9 cellular contexts compared by ENCODE assay signal in the genomic region with DNA sequence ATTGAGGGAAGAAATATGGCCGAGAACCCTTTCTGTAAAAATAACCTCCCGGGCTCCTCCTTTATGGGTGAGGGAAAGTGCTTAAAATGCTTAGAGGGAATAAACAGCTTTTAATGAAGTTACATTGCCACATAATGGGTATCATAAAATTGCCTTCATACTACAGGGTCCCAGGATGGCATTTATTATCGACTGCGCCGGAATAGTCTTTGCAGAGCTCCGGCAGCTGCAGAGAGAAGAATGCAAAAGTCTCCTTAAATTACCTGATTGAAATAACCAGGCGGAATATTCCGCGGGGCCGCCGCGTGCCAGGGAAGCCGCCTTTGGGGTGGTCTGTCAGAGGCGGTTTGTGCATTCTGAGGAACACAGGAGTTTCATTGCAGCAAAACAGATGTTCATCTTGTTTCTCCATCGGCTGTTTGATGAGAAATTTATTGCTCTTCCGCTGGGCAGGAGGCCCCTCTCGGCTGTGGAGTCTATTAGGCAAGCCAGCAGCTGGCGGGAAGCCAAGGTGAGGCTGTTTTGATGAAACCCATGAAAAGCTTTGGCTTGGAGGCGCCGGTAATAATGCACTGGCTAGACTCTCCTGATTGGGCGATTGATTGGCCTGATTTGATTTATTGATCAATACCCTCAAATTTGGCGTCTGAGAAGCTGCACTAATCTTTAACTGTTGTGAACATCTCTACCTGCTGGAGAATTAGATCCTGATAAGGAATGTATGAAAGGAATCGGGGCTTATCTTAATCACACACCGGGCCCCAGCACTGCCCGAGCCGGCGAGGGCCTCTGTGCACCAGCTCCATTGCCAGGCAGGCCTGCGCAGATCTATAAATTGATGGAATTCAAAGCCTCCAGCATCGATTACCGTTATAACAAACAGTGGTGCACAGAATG.
DNase-seq lines count a peak whose midpoint lies in the region; ATAC-seq and TF ChIP-seq lines count a peak whose summit lies in the region.
"Had no signal": no experiment of that assay in that cellular context is flagged by ENCODE, and none has a peak within 500 bp of the region (broad histone marks: within the 10 kb centered on the region; RNA-seq: fewer than 3 reads in every experiment).

No MANE protein-coding gene starts in this region.

- no TSS peak for BruUV-seq in A673 (replicated peaks; lab: Mats Ljungman, UMichigan)

- H3K4me1 ChIP-seq in A673 (ENCODE audit: insufficient read depth, low read length, poor library complexity, severe bottlenecking) (peaks cover 25% of the 10 kb centered on the region), lower lobe of right lung (peaks cover 8% of the 10 kb centered on the region)

- peak overlapping the region; percentile 38 for H3K27ac ChIP-seq in A673 (ENCODE audit: low read depth, low read length, poor library complexity, severe bottlenecking)
- no peak overlapping the region for H3K27ac ChIP-seq in lower lobe of right lung
- H3K27ac ChIP-seq: BLaER1 had no signal

- ATAC-seq in lower lobe of right lung = no peak
- ATAC-seq in HG03039 (IDR thresholded peaks at IDR 0.05; ENCODE audit: unreplicated experiment) = no peak

- peak; percentile 94 for DNase-seq in A673 (ENCODE audit: low spot score)
- DNase-seq in MV-4-11 (lab: John Stamatoyannopoulos, UW) = peak; percentile 93
- peak; percentile 58 for DNase-seq in SKM-1 treated with dmso at 0.1 percent for 144 hours (lab: John Stamatoyannopoulos, UW; ENCODE audit: unreplicated experiment)
- DNase-seq in lower lobe of right lung = peak; percentile 70
- DNase-seq in H4 (ENCODE audit: low spot score) = no peak
- DNase-seq in iPS-NIHi7 (ENCODE audit: extremely low spot score) = no peak
- no peak for DNase-seq in activated CD4-positive, alpha-beta memory T cell treated with anti-CD3 and anti-CD28 coated beads, Interleukin-2, amount 10 ng/mL, durations not matched to agents 7 days and 5 days

- POLR2A ChIA-PET in A673 (lab: Charles Lee; ENCODE audit: low non-redundant PET) = no interaction called here
- POLR2A ChIA-PET in activated CD4-positive, alpha-beta memory T cell treated with anti-CD3 and anti-CD28 coated beads, Interleukin-2, amount 10 ng/mL, durations not matched to agents 7 days and 5 days (lab: Charles Lee) = no interaction called here

- H3K4me3 ChIP-seq in A673 (ENCODE audit: low read depth, low read length, poor library complexity, severe bottlenecking) (peak overlapping the region; percentile 13), lower lobe of right lung (no peak overlapping the region)
- H3K4me3 ChIP-seq: BLaER1 had no signal

- intact Hi-C loops in A673 (cut with micrococcal nuclease; ENCODE audit: unreplicated experiment) = no loop called here
- intact Hi-C loops in lower lobe of right lung (cut with DNase I) = no loop called here

- peaks cover 17% of the 10 kb centered on the region for H3K27me3 Mint-ChIP-seq in activated CD4-positive, alpha-beta memory T cell treated with anti-CD3 and anti-CD28 coated beads, Interleukin-2, amount 10 ng/mL, durations not matched to agents 7 days and 5 days

- H3K36me3 Mint-ChIP-seq in activated CD4-positive, alpha-beta memory T cell treated with anti-CD3 and anti-CD28 coated beads, Interleukin-2, amount 10 ng/mL, durations not matched to agents 7 days and 5 days (ENCODE audit: low read depth) = no peaks in the 10 kb centered on the region

- H3K27ac Mint-ChIP-seq in activated CD4-positive, alpha-beta memory T cell treated with anti-CD3 and anti-CD28 coated beads, Interleukin-2, amount 10 ng/mL, durations not matched to agents 7 days and 5 days = no peak overlapping the region

- no peaks in the 10 kb centered on the region for H3K9me3 ChIP-seq in A673 (ENCODE audit: low read depth, low read length, poor library complexity, severe bottlenecking)
- no peaks in the 10 kb centered on the region for H3K9me3 ChIP-seq in lower lobe of right lung
- H3K9me3 ChIP-seq: BLaER1 had no signal

- TF ChIP-seq CTCF in A673 (conservative IDR thresholded peaks at IDR 0.05; ENCODE audit: low read depth, low read length) (no peak), lower lobe of right lung (IDR thresholded peaks at IDR 0.05) (no peak)

- H3K4me1 Mint-ChIP-seq in activated CD4-positive, alpha-beta memory T cell treated with anti-CD3 and anti-CD28 coated beads, Interleukin-2, amount 10 ng/mL, durations not matched to agents 7 days and 5 days = no peaks in the 10 kb centered on the region

- no peaks in the 10 kb centered on the region for H3K27me3 ChIP-seq in A673 (replicated peaks; ENCODE audit: insufficient read depth, low read depth, low read length, poor library complexity)
- peaks cover 37% of the 10 kb centered on the region for H3K27me3 ChIP-seq in lower lobe of right lung (ENCODE audit: low read depth)

- H3K9me3 Mint-ChIP-seq in activated CD4-positive, alpha-beta memory T cell treated with anti-CD3 and anti-CD28 coated beads, Interleukin-2, amount 10 ng/mL, durations not matched to agents 7 days and 5 days = no peaks in the 10 kb centered on the region

- H3K4me3 Mint-ChIP-seq in activated CD4-positive, alpha-beta memory T cell treated with anti-CD3 and anti-CD28 coated beads, Interleukin-2, amount 10 ng/mL, durations not matched to agents 7 days and 5 days = no peak overlapping the region

- CTCF ChIA-PET in A673 (lab: Charles Lee) = no interaction called here
- CTCF ChIA-PET in activated CD4-positive, alpha-beta memory T cell treated with anti-CD3 and anti-CD28 coated beads, Interleukin-2, amount 10 ng/mL, durations not matched to agents 7 days and 5 days (lab: Charles Lee) = no interaction called here

- H3K36me3 ChIP-seq in A673 (ENCODE audit: insufficient read depth, low read length, poor library complexity, severe bottlenecking) (no peaks in the 10 kb centered on the region), lower lobe of right lung (no peaks in the 10 kb centered on the region)
- H3K36me3 ChIP-seq: BLaER1 had no signal

Comparison
In these comparisons a context has a peak if more than half of its experiments do, and no peak if none do; other contexts are left out.
1. DNase-seq: peak in A673 (single experiment), MV-4-11 (single experiment), SKM-1 treated with dmso at 0.1 percent for 144 hours (single experiment) and lower lobe of right lung (single experiment); none in H4 (single experiment), iPS-NIHi7 (single experiment) and activated CD4-positive, alpha-beta memory T cell treated with anti-CD3 and anti-CD28 coated beads, Interleukin-2, amount 10 ng/mL, durations not matched to agents 7 days and 5 days (single experiment).